In genomic region chr10:32056136-32057040, GRCh38 we compare ENCODE assay signal across 8 cellular contexts. TPM values are rescaled to one million over a fixed set of nuclear protein-coding genes. Genes with fewer than 3 reads are reported as not detected.
DNase-seq lines count a peak whose midpoint lies in the region; ATAC-seq, FAIRE-seq and TF ChIP-seq lines count a peak whose summit lies in the region.

Gene KIF5B (minus strand): TSS chr10:32056425. CDS start chr10:32055973, 452 bp downstream.

- no peak for FAIRE-seq in D721Med (lab: Jason Lieb, UNC)

- peak within 1 kb of the TSS; percentile 92 for H3K27ac ChIP-seq in HUES64 (ENCODE audit: low read depth, low read length)
- H3K27ac ChIP-seq in OCI-LY7 (ENCODE audit: low read depth, low read length, poor library complexity, severe bottlenecking): peak within 1 kb of the TSS; percentile 78

- H3K27me3 ChIP-seq in HUES64 (ENCODE audit: insufficient read depth, low read length) (no peaks in the 10 kb centered on the region), mononuclear cell (ENCODE audit: insufficient read depth, low read length) (no peaks in the 10 kb centered on the region)

- no peaks in the 10 kb centered on the region for H3K36me3 ChIP-seq in HUES64 (ENCODE audit: insufficient read depth, low read length)
- H3K36me3 ChIP-seq in OCI-LY7 (ENCODE audit: insufficient read depth, low read length): peaks cover 37% of the 10 kb centered on the region

- peak within 1 kb of the TSS; percentile 97 for H3K9ac ChIP-seq in HUES64 (ENCODE audit: low read depth, low read length)

- peaks cover 28% of the 10 kb centered on the region for H3K4me1 ChIP-seq in HUES64 (ENCODE audit: insufficient read depth, low read length)
- H3K4me1 ChIP-seq in OCI-LY7 (ENCODE audit: insufficient read depth, low read length, poor library complexity, severe bottlenecking): peaks cover 33% of the 10 kb centered on the region
- H3K4me1 ChIP-seq in mononuclear cell (ENCODE audit: insufficient read depth, low read length): peaks cover 33% of the 10 kb centered on the region

- DNase-seq in D721Med (ENCODE audit: insufficient read length, low spot score): peak; percentile 77
- peak; percentile 92 for DNase-seq in OCI-LY7 (ENCODE audit: low spot score)
- peak; percentile 85 for DNase-seq in activated T-cell treated with anti-CD3 and anti-CD28 coated beads for 24 hours (ENCODE audit: low read depth)
- peak; percentile 79 for DNase-seq in epidermal melanocyte (ENCODE audit: insufficient read length, low spot score)
- DNase-seq in stimulated activated CD8-positive, alpha-beta memory T cell treated with anti-CD3 and anti-CD28 coated beads, Interleukin-2, amount 100 ng/mL, for 48 hours (ENCODE audit: low read depth in 2 of 2): peak; percentile 84 to 89

- H3K79me2 ChIP-seq in OCI-LY7 (ENCODE audit: insufficient read depth, low read depth, low read length): peaks cover 51% of the 10 kb centered on the region

- no peaks in the 10 kb centered on the region for H3K9me2 ChIP-seq in OCI-LY7 (ENCODE audit: insufficient read depth, low read length)

- H3K9me3 ChIP-seq in HUES64 (ENCODE audit: insufficient read depth, low read depth, low read length): no peaks in the 10 kb centered on the region
- H3K9me3 ChIP-seq in OCI-LY7 (ENCODE audit: low read length): no peaks in the 10 kb centered on the region
- no peaks in the 10 kb centered on the region for H3K9me3 ChIP-seq in mononuclear cell (ENCODE audit: low read depth, low read length)

- H3K4me3 ChIP-seq in HUES64 (ENCODE audit: low read length): peak within 1 kb of the TSS; percentile 85
- H3K4me3 ChIP-seq in OCI-LY7 (ENCODE audit: low read depth, low read length, poor library complexity, severe bottlenecking): peak within 1 kb of the TSS; percentile 87
- peak within 1 kb of the TSS; percentile 88 for H3K4me3 ChIP-seq in mononuclear cell (ENCODE audit: low read length)

- WGBS in HUES64: 4% methylated on average over 62 of the region's 63 CpGs

- H4K20me1 ChIP-seq in OCI-LY7 (ENCODE audit: insufficient read depth, low read length): peaks cover 37% of the 10 kb centered on the region

- BruUV-seq in OCI-LY7 (replicated peaks; lab: Mats Ljungman, UMichigan): no TSS peak

- H2AFZ ChIP-seq in OCI-LY7 (ENCODE audit: low read length): peak within 1 kb of the TSS; percentile 100

- peak within 1 kb of the TSS; percentile 97 for H3K4me2 ChIP-seq in OCI-LY7 (ENCODE audit: low read length)

- peak; percentile 82 for ATAC-seq in GM21447 (IDR thresholded peaks at IDR 0.05; ENCODE audit: unreplicated experiment)

- CTCF ChIA-PET in OCI-LY7 (lab: Charles Lee; ENCODE audit: unreplicated experiment): no interaction called here

- TF ChIP-seq CTCF in D721Med (IDR thresholded peaks at IDR 0.05; ENCODE audit: insufficient read depth, missing control alignments): no peak
- no peak for TF ChIP-seq CTCF in OCI-LY7 (conservative IDR thresholded peaks at IDR 0.05; ENCODE audit: low read length)

- POLR2A ChIA-PET in OCI-LY7 (lab: Charles Lee): interaction anchor here (0.6 to 1.3 kb wide), 6 partner anchors 27 to 291 kb away, joined by 3 to 9 read pairs (median 3); no protein-coding TSS in a partner anchor

- intact Hi-C loops in OCI-LY7 (cut with micrococcal nuclease; ENCODE audit: unreplicated experiment): loop anchor here (2.0 to 10.0 kb wide), 4 partner anchors 129 to 1352 kb away; partner anchors contain the start of genes ARHGAP12 and ZEB1

RNA-seq across cellular contexts. Expression of gene KIF5B, which starts in this region (rescaled TPM):
- polyA plus RNA-seq in HUES64 (2013, experiment 1 of 2): 61.4 TPM
- polyA plus RNA-seq in HUES64 (2013, experiment 2 of 2): 71.4 TPM
- total RNA-seq in OCI-LY7 (2014; rRNA removed; shearing (Covaris generic)): 63.8 and 73.8 TPM in 2 replicates
- total RNA-seq in OCI-LY7 (2022) (81.3 and 90.1 TPM in 2 replicates), mononuclear cell (92.1 TPM)

Comparison
In these comparisons a context has a peak if more than half of its experiments do, and no peak if none do; other contexts are left out.
1. Peak in every context shown above with its lines: DNase-seq, ATAC-seq, H3K4me3 ChIP-seq and H3K27ac ChIP-seq.